1 cellular context compared by ENCODE assay signal in the genomic region with DNA sequence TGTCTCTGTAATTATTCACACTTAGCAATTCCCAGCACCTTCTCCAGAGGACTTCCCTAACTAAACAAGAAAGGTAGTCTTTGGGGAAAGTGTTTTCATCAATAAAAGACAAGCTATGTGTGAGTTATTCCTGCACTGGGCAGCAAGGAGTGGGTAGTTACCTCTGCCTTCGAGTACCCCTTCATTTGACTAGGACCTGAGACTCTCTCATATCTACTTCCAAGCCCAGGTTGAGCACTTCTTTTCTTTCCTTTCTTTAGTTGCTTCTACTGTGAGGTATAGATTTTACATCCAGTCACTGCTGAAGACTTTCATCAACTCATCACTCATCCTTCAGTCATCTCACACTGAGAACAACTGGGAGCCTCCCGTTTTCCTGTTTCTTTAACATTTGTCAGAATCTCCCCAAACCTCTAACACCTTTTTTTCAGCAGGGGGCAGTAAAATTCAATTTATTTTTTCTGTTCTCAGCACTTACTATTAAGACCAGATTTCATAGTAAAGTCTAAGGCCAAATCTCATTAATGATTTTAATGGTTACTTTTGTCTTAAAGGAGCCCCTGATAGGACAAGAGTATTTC.
TF ChIP-seq lines count a peak whose summit lies in the region.

No MANE protein-coding gene starts in this region.

TF ChIP-seq in IMR-90, 13 proteins besides CTCF, POLR2A, EP300 and RAD21 (continued from another document):
- TF ChIP-seq, protein P1, sequence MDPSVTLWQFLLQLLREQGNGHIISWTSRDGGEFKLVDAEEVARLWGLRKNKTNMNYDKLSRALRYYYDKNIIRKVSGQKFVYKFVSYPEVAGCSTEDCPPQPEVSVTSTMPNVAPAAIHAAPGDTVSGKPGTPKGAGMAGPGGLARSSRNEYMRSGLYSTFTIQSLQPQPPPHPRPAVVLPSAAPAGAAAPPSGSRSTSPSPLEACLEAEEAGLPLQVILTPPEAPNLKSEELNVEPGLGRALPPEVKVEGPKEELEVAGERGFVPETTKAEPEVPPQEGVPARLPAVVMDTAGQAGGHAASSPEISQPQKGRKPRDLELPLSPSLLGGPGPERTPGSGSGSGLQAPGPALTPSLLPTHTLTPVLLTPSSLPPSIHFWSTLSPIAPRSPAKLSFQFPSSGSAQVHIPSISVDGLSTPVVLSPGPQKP (IDR thresholded peaks at IDR 0.05; ENCODE audit: borderline replicate concordance, low read depth, low read length), result no peak
- TF ChIP-seq, protein P2, sequence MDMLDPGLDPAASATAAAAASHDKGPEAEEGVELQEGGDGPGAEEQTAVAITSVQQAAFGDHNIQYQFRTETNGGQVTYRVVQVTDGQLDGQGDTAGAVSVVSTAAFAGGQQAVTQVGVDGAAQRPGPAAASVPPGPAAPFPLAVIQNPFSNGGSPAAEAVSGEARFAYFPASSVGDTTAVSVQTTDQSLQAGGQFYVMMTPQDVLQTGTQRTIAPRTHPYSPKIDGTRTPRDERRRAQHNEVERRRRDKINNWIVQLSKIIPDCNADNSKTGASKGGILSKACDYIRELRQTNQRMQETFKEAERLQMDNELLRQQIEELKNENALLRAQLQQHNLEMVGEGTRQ (IDR thresholded peaks at IDR 0.05; ENCODE audit: low read depth, low read length), result no peak
- no peak for TF ChIP-seq NFE2L2 (IDR thresholded peaks at IDR 0.05; ENCODE audit: low read depth, low read length)
- no peak for TF ChIP-seq BHLHE40 (IDR thresholded peaks at IDR 0.05; ENCODE audit: low read depth, low read length)
